ENCODE assay signal across 10 cellular contexts in genomic region chr4:148052448-148052847, GRCh38.
DNase-seq lines count a peak whose midpoint lies in the region; ATAC-seq and TF ChIP-seq lines count a peak whose summit lies in the region.
"Had no signal": no experiment of that assay in that cellular context is flagged by ENCODE, and none has a peak within 500 bp of the region (broad histone marks: within the 10 kb centered on the region; RNA-seq: fewer than 3 reads in every experiment).

No MANE protein-coding gene starts in this region.

- no peaks in the 10 kb centered on the region for H3K27me3 ChIP-seq in CD4-positive, alpha-beta T cell (ENCODE audit: control insufficient read depth, insufficient read depth, low read length)

- no peaks in the 10 kb centered on the region for H3K9me3 Mint-ChIP-seq in CD4-positive, alpha-beta T cell
- H3K9me3 Mint-ChIP-seq in activated naive CD4-positive, alpha-beta T cell treated with anti-CD3 and anti-CD28 coated beads, Interleukin-2, amount 50 U/mL, for 72 hours, result peaks cover 2 to 5% of the 10 kb centered on the region in 2 donors

- peak overlapping the region; percentile 91 for H3K27ac Mint-ChIP-seq in CD4-positive, alpha-beta T cell
- H3K27ac Mint-ChIP-seq in activated naive CD4-positive, alpha-beta T cell treated with anti-CD3 and anti-CD28 coated beads, Interleukin-2, amount 50 U/mL, for 72 hours, result peak overlapping the region in 1 of 2 donors; percentile 78

- H3K27ac ChIP-seq in CD4-positive, alpha-beta T cell (ENCODE audit: low read depth, low read length), result no peak overlapping the region
- H3K27ac ChIP-seq in HEK293 (ENCODE audit: extremely low read depth, low read depth, low read length), result no peak overlapping the region; the same call in 1 of the 2 replicates

- H3K4me1 Mint-ChIP-seq in CD4-positive, alpha-beta T cell (ENCODE audit: low read depth), result peaks cover 73% of the 10 kb centered on the region

- H3K9me3 ChIP-seq in CD4-positive, alpha-beta T cell (ENCODE audit: control insufficient read depth, low read length), result no peaks in the 10 kb centered on the region
- no peaks in the 10 kb centered on the region for H3K9me3 ChIP-seq in HEK293 (ENCODE audit: control insufficient read depth, insufficient read depth, low read depth, low read length)
- no peaks in the 10 kb centered on the region for H3K9me3 ChIP-seq in mucosa of descending colon

- TF ChIP-seq CTCF in CD4-positive, alpha-beta T cell (IDR thresholded peaks at IDR 0.05), result no peak
- TF ChIP-seq CTCF in HEK293 (tag by site-specific recombination; IDR thresholded peaks at IDR 0.05), result peak; percentile 38; the same call in 1 of the 2 replicates
- no peak for TF ChIP-seq CTCF in mucosa of descending colon (IDR thresholded peaks at IDR 0.05)

- CTCF ChIA-PET in CD4-positive, alpha-beta T cell (lab: Charles Lee), result interaction anchor here (0.7 kb wide), 2 partner anchors 168 to 584 kb away, joined by 3 to 4 read pairs; no protein-coding TSS in a partner anchor
- CTCF ChIA-PET in HEK293 (lab: Yijun Ruan, JAX), result no interaction called here

- ATAC-seq in CD4-positive, alpha-beta T cell (ENCODE audit: poor library complexity), result peak; percentile 89
- ATAC-seq in activated naive CD4-positive, alpha-beta T cell treated with anti-CD3 and anti-CD28 coated beads, Interleukin-2, amount 50 U/mL, for 72 hours, result peak; percentile 49 to 83
- peak; percentile 67 for ATAC-seq in mucosa of descending colon
- no peak for ATAC-seq in GM18498 (IDR thresholded peaks at IDR 0.05; ENCODE audit: unreplicated experiment)
- no peak for ATAC-seq in HG02840 (IDR thresholded peaks at IDR 0.05; ENCODE audit: low FRiP score, unreplicated experiment)

- DNase-seq in CD4-positive, alpha-beta T cell, result peak in 3 of 10 experiments; percentile 14 to 29 (median 16)
- peak in 1 of 2 donors; percentile 5 for DNase-seq in activated naive CD4-positive, alpha-beta T cell treated with anti-CD3 and anti-CD28 coated beads, Interleukin-2, amount 50 U/mL, for 72 hours (ENCODE audit: low spot score in 2 of 2)
- DNase-seq in mucosa of descending colon (no peak), posterior cingulate gyrus (no peak)
- DNase-seq: DMS53, NCI-H1092 treated with DMSO at 0.1 percent for 48 hours, NCI-H526 treated with DMSO at 0.1 percent for 48 hours had no signal

- peak overlapping the region; percentile 42 for H3K4me3 Mint-ChIP-seq in CD4-positive, alpha-beta T cell

- intact Hi-C loops in CD4-positive, alpha-beta T cell (cut with DNase I, micrococcal nuclease), result loop anchor here in 1 of 2 experiments (5.0 kb wide), 1 partner anchor 395 kb away; no protein-coding TSS in a partner anchor
- intact Hi-C loops in mucosa of descending colon (cut with DNase I, micrococcal nuclease), result no loop called here
- intact Hi-C loops in posterior cingulate gyrus (cut with DNase I), result no loop called here

- POLR2A ChIA-PET in CD4-positive, alpha-beta T cell (lab: Charles Lee), result interaction anchor here (0.5 to 7.4 kb wide), 13 partner anchors 8 to 394 kb away, joined by 3 to 92 read pairs (median 4); partner anchors contain the start of gene NR3C2
- POLR2A ChIA-PET in HEK293 (lab: Yijun Ruan, JAX), result no interaction called here

- H3K4me3 ChIP-seq in HEK293 (ENCODE audit: low read depth, low read length), result no peak overlapping the region
- no peak overlapping the region for H3K4me3 ChIP-seq in mucosa of descending colon

- peaks cover 29% of the 10 kb centered on the region for H3K4me1 ChIP-seq in HEK293 (ENCODE audit: control insufficient read depth, insufficient read depth, low read length)
- peaks cover 5% of the 10 kb centered on the region for H3K4me1 ChIP-seq in mucosa of descending colon (ENCODE audit: low read depth)

- H3K27me3 Mint-ChIP-seq in CD4-positive, alpha-beta T cell, result no peaks in the 10 kb centered on the region

- H3K36me3 Mint-ChIP-seq in CD4-positive, alpha-beta T cell (ENCODE audit: low read depth), result peaks cover 16% of the 10 kb centered on the region
- peaks cover 0 to 10% of the 10 kb centered on the region in 2 donors for H3K36me3 Mint-ChIP-seq in activated naive CD4-positive, alpha-beta T cell treated with anti-CD3 and anti-CD28 coated beads, Interleukin-2, amount 50 U/mL, for 72 hours

- no peaks in the 10 kb centered on the region for H3K36me3 ChIP-seq in HEK293 (ENCODE audit: control insufficient read depth in 2 of 2, insufficient read depth in 1 of 2, low read length in 2 of 2)
- H3K36me3 ChIP-seq in mucosa of descending colon (ENCODE audit: low read depth), result no peaks in the 10 kb centered on the region

TF ChIP-seq in HEK293, 187 proteins besides CTCF, POLR2A, EP300 and RAD21:
- no peak for TF ChIP-seq ZNF677 (tag by site-specific recombination; IDR thresholded peaks at IDR 0.05)
- TF ChIP-seq PATZ1 (tag by site-specific recombination; IDR thresholded peaks at IDR 0.05), result no peak
- no peak for TF ChIP-seq ZIC2 (tag by site-specific recombination; IDR thresholded peaks at IDR 0.05)
- no peak for TF ChIP-seq ZNF76 (tag by site-specific recombination; IDR thresholded peaks at IDR 0.05; ENCODE audit: borderline replicate concordance, low read depth)
- no peak for TF ChIP-seq ZNF660 (tag by site-specific recombination; IDR thresholded peaks at IDR 0.05)
- TF ChIP-seq YY2 (tag by site-specific recombination; IDR thresholded peaks at IDR 0.05), result no peak
- no peak for TF ChIP-seq ZNF423 (tag by site-specific recombination; IDR thresholded peaks at IDR 0.05)
- no peak for TF ChIP-seq ZNF311 (tag by site-specific recombination; IDR thresholded peaks at IDR 0.05; ENCODE audit: borderline replicate concordance)
- no peak for TF ChIP-seq ZNF571 (tag by site-specific recombination; IDR thresholded peaks at IDR 0.05)
- TF ChIP-seq ZNF449 (tag by site-specific recombination; IDR thresholded peaks at IDR 0.05), result no peak
- TF ChIP-seq ZNF514 (tag by site-specific recombination; IDR thresholded peaks at IDR 0.05), result no peak
- no peak for TF ChIP-seq ZXDB (tag by site-specific recombination; IDR thresholded peaks at IDR 0.05)
- TF ChIP-seq ZNF18 (tag by site-specific recombination; IDR thresholded peaks at IDR 0.05), result no peak
- TF ChIP-seq ZNF544 (tag by site-specific recombination; IDR thresholded peaks at IDR 0.05), result no peak
- TF ChIP-seq KLF1 (tag by site-specific recombination; IDR thresholded peaks at IDR 0.05), result no peak
- no peak for TF ChIP-seq ZNF138 (tag by site-specific recombination; IDR thresholded peaks at IDR 0.05; ENCODE audit: borderline replicate concordance)
- no peak for TF ChIP-seq ZNF701 (tag by site-specific recombination; IDR thresholded peaks at IDR 0.05)
- no peak for TF ChIP-seq OSR2 (tag by site-specific recombination; IDR thresholded peaks at IDR 0.05)

Comparison
In these comparisons a context has a peak if more than half of its experiments do, and no peak if none do; other contexts are left out.
1. ATAC-seq: peak in CD4-positive, alpha-beta T cell (single experiment), activated naive CD4-positive, alpha-beta T cell treated with anti-CD3 and anti-CD28 coated beads, Interleukin-2, amount 50 U/mL, for 72 hours (2 of 2) and mucosa of descending colon (single experiment); none in GM18498 (single experiment) and HG02840 (single experiment).